12 cellular contexts compared by ENCODE assay signal in the genomic region with DNA sequence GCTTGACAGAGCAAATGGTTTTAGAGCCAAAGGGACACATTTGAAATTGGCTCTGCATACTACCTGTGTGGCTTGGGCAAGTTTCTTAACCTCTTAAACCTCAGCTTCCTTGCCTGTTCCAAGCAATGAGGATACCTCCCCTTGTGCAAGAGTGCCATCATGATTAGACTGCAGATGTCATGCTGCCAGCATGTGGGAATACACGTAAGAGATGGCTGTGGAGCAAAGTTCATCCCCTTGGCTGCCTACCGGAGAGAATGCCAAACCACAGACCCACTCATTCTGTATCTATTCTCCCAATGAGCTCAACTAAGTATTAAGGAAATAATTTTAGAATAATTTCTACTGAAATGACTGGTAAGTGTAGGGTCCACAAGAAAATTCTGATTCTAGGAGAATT.
DNase-seq lines count a peak whose midpoint lies in the region; ATAC-seq and TF ChIP-seq lines count a peak whose summit lies in the region.
"Had no signal": no experiment of that assay in that cellular context is flagged by ENCODE, and none has a peak within 500 bp of the region (broad histone marks: within the 10 kb centered on the region; RNA-seq: fewer than 3 reads in every experiment).

No MANE protein-coding gene starts in this region.

- H3K27me3 ChIP-seq in skeletal muscle satellite cell (ENCODE audit: control insufficient read depth, insufficient read depth, low read length), result no peaks in the 10 kb centered on the region
- no peaks in the 10 kb centered on the region for H3K27me3 ChIP-seq in testis
- H3K27me3 ChIP-seq: uterus had no signal

- intact Hi-C loops in testis (cut with DNase I; ENCODE audit: low total_unique reads), result no loop called here

- H3K9ac ChIP-seq in skeletal muscle satellite cell (ENCODE audit: low read depth, low read length), result peak overlapping the region; percentile 2

- in situ Hi-C loops in G401 (cut with HindIII; ENCODE audit: low sequenced_read_pairs), result no loop called here

- no peak for TF ChIP-seq POLR2A in testis (IDR thresholded peaks at IDR 0.05)

- no peak for ATAC-seq in HG02981 (IDR thresholded peaks at IDR 0.05; ENCODE audit: unreplicated experiment)

- 58 to 66% methylated on average over 2 of the region's 2 CpGs for WGBS in testis, 2 donors

- H3K36me3 ChIP-seq in skeletal muscle satellite cell (ENCODE audit: insufficient read depth, low read length) (no peaks in the 10 kb centered on the region), testis (ENCODE audit: low read depth, missing control alignments) (no peaks in the 10 kb centered on the region)
- H3K36me3 ChIP-seq: uterus had no signal

- H3K27ac ChIP-seq in testis, result peak overlapping the region in 1 of 2 donors; percentile 19
- H3K27ac ChIP-seq: uterus had no signal

- TF ChIP-seq CTCF in fibroblast of pulmonary artery (IDR thresholded peaks at IDR 0.05; ENCODE audit: low read length, missing control alignments) (no peak), testis (IDR thresholded peaks at IDR 0.05) (no peak)

- H3K4me1 ChIP-seq in skeletal muscle satellite cell (ENCODE audit: control insufficient read depth, insufficient read depth, low read length), result peaks cover 21% of the 10 kb centered on the region
- H3K4me1 ChIP-seq in testis, result peaks cover 4% of the 10 kb centered on the region
- H3K4me1 ChIP-seq: uterus had no signal

- no peaks in the 10 kb centered on the region for H3K9me3 ChIP-seq in skeletal muscle satellite cell (replicated peaks; ENCODE audit: low read length)
- no peaks in the 10 kb centered on the region for H3K9me3 ChIP-seq in testis
- H3K9me3 ChIP-seq: uterus had no signal

- peak overlapping the region; percentile 16 for H3K4me2 ChIP-seq in skeletal muscle satellite cell (ENCODE audit: low read length)

- peak; percentile 36 for DNase-seq in G401 (ENCODE audit: low spot score)
- DNase-seq in T1000 (lab: John Stamatoyannopoulos, UW), result peak; percentile 56
- peak; percentile 20 for DNase-seq in fibroblast of pulmonary artery (ENCODE audit: low read depth)
- DNase-seq in midbrain (lab: John Stamatoyannopoulos, UW), result no peak
- DNase-seq in dermis blood vessel endothelial cell, result no peak
- no peak for DNase-seq in testis
- DNase-seq: activated naive CD8-positive, alpha-beta T cell treated with anti-CD3 and anti-CD28 coated beads for 36 hours; cortex of kidney; NCI-H1105; uterus had no signal

- H3K4me3 ChIP-seq in fibroblast of pulmonary artery (replicated peaks; ENCODE audit: low read depth, low read length) (no peak overlapping the region), skeletal muscle satellite cell (ENCODE audit: low read length) (no peak overlapping the region), testis (no peak overlapping the region)
- H3K4me3 ChIP-seq: uterus had no signal

Comparison
In these comparisons a context has a peak if more than half of its experiments do, and no peak if none do; other contexts are left out.
1. DNase-seq: peak in G401 (single experiment), T1000 (single experiment) and fibroblast of pulmonary artery (single experiment); none in midbrain (single experiment), dermis blood vessel endothelial cell (single experiment) and testis (single experiment).